ENCODE assay signal across 12 cellular contexts in genomic region chr9:131290039-131290766, GRCh38. TPM values are rescaled to one million over a fixed set of nuclear protein-coding genes. Genes with fewer than 3 reads are reported as not detected.
A peak's percentile ranks its signal among the peaks of the same experiment; 100 is the strongest.
DNase-seq lines count a peak whose midpoint lies in the region; ATAC-seq and TF ChIP-seq lines count a peak whose summit lies in the region.
"Had no signal": no experiment of that assay in that cellular context is flagged by ENCODE, and none has a peak within 500 bp of the region (broad histone marks: within the 10 kb centered on the region; RNA-seq: fewer than 3 reads in every experiment).

No MANE protein-coding gene starts in this region.

- WGBS in adrenal gland, 4 donors, result 44 to 52% (median 47%) methylated on average over 15 to 34 of the region's 34 CpGs; no CpG with 5 or more reads in 1 of the 4 donors
- 36 to 45% (median 39%) methylated on average over 18 to 34 of the region's 34 CpGs for WGBS in heart left ventricle, 4 donors

- no peaks in the 10 kb centered on the region for H3K9me3 ChIP-seq in adrenal gland (replicated peaks in 1 of 3)
- no peaks in the 10 kb centered on the region for H3K9me3 ChIP-seq in heart left ventricle

- H3K9ac ChIP-seq in rectal smooth muscle tissue (ENCODE audit: low read length), result peak overlapping the region; percentile 38

- DNase-seq in BJ (ENCODE audit: low read depth), result no peak
- peak; percentile 49 to 71 (median 62) for DNase-seq in adrenal gland
- peak in 1 of 5 donors; percentile 42 for DNase-seq in heart left ventricle
- DNase-seq in EL, result no peak
- no peak for DNase-seq in NCI-H1105 (lab: John Stamatoyannopoulos, UW)
- DNase-seq in NCI-H446 treated with DMSO at 0.1 percent for 48 hours (lab: John Stamatoyannopoulos, UW), result no peak
- DNase-seq: activated CD4-positive, alpha-beta memory T cell treated with anti-CD3 and anti-CD28 coated beads, Interleukin-2, amount 10 ng/mL, durations not matched to agents 7 days and 5 days; PC-3; stimulated activated CD4-positive, alpha-beta T cell treated with anti-CD3 and anti-CD28 coated beads, Interleukin-4, amount 100 ng/mL, for 1 hour had no signal

- POLR2A ChIA-PET in BJ (lab: Charles Lee), result interaction anchor here (0.6 kb wide), 1 partner anchor 11 kb away, joined by 9 read pairs; no protein-coding TSS in a partner anchor

- peak overlapping the region; percentile 35 for H3K4me3 ChIP-seq in BJ (ENCODE audit: low read depth, low read length)
- H3K4me3 ChIP-seq in adrenal gland, result peak overlapping the region in 2 of 4 donors; percentile 43 to 61
- H3K4me3 ChIP-seq in heart left ventricle, result peak overlapping the region; percentile 57 to 88 (median 62)
- H3K4me3 ChIP-seq in rectal smooth muscle tissue (ENCODE audit: low read length), result peak overlapping the region; percentile 59

- peak overlapping the region; percentile 57 to 94 (median 81) for H3K27ac ChIP-seq in adrenal gland
- peak overlapping the region; percentile 78 to 98 (median 94) for H3K27ac ChIP-seq in heart left ventricle
- peak overlapping the region; percentile 57 for H3K27ac ChIP-seq in rectal smooth muscle tissue (ENCODE audit: low read depth, low read length)

- H3K4me1 ChIP-seq in adrenal gland (replicated peaks in 1 of 2), result peaks cover 6 to 13% of the 10 kb centered on the region in 2 donors
- peaks cover 0 to 74% (median 25%) of the 10 kb centered on the region in 12 donors for H3K4me1 ChIP-seq in heart left ventricle
- peaks cover 7% of the 10 kb centered on the region for H3K4me1 ChIP-seq in rectal smooth muscle tissue (ENCODE audit: control insufficient read depth, insufficient read depth, low read length)

- no peaks in the 10 kb centered on the region for H3K27me3 ChIP-seq in BJ (ENCODE audit: control insufficient read depth, insufficient read depth, low read length)
- H3K27me3 ChIP-seq in adrenal gland, result no peaks in the 10 kb centered on the region
- no peaks in the 10 kb centered on the region for H3K27me3 ChIP-seq in heart left ventricle
- H3K27me3 ChIP-seq in rectal smooth muscle tissue (ENCODE audit: control insufficient read depth, insufficient read depth, low read length), result no peaks in the 10 kb centered on the region

- no peak for TF ChIP-seq CTCF in BJ (IDR thresholded peaks at IDR 0.05; ENCODE audit: insufficient read depth, low read depth, low read length)
- TF ChIP-seq CTCF in adrenal gland (IDR thresholded peaks at IDR 0.05), result no peak
- no peak for TF ChIP-seq CTCF in heart left ventricle (IDR thresholded peaks at IDR 0.05)

- intact Hi-C loops in adrenal gland (cut with DNase I) (no loop called here), heart left ventricle (cut with DNase I) (loop anchor here in 2 of 10 donors (5.0 kb wide), 1 partner anchor 42 kb away; no protein-coding TSS in a partner anchor)

- ATAC-seq in heart left ventricle (peak in 3 of 4 donors; percentile 21 to 25 (median 23)), GM21367 (IDR thresholded peaks at IDR 0.05; ENCODE audit: unreplicated experiment) (no peak)
- ATAC-seq: PC-3 had no signal

- H3K36me3 ChIP-seq in BJ (ENCODE audit: control insufficient read depth, insufficient read depth, low read length) (no peaks in the 10 kb centered on the region), adrenal gland (replicated peaks in 1 of 2) (no peaks in the 10 kb centered on the region), heart left ventricle (peaks cover 0 to 14% (median 0%) of the 10 kb centered on the region in 9 donors), rectal smooth muscle tissue (ENCODE audit: control insufficient read depth, insufficient read depth, low read length) (no peaks in the 10 kb centered on the region)

- TF ChIP-seq POLR2A in adrenal gland (IDR thresholded peaks at IDR 0.05), result no peak
- TF ChIP-seq POLR2A in heart left ventricle (IDR thresholded peaks at IDR 0.05), result no peak

- CTCF ChIA-PET in BJ (lab: Yijun Ruan, JAX), result interaction anchor here (1.0 to 2.0 kb wide), 2 partner anchors 8 to 103 kb away, joined by 3 to 6 read pairs; no protein-coding TSS in a partner anchor

RNA-seq across cellular contexts. Expression of gene PLPP7, which starts 0.7 kb away (rescaled TPM):
- polyA plus RNA-seq in BJ (2011; rRNA removed) (2.5 and 3.9 TPM in 2 replicates), adrenal gland (10 to 100 TPM in 1 of 3 donors, 1 to 10 TPM in 2; 4.8 to 13.2 (median 10.0) TPM), heart left ventricle (100 to 1,000 TPM in 1 of 2 donors, 10 to 100 TPM in 1; 56.1 to 166 TPM)
- 1.4 and 2.4 TPM in 2 replicates for polyA minus RNA-seq in BJ (2011; rRNA and poly(A)+ RNA removed)
- total RNA-seq in adrenal gland (10 to 100 TPM; 11.1 to 31.4 (median 17.9) TPM), heart left ventricle (100 to 1,000 TPM in 6 of 9 donors, 10 to 100 TPM in 3; 78.8 to 293 (median 109) TPM)
- total RNA-seq: activated CD4-positive, alpha-beta memory T cell treated with anti-CD3 and anti-CD28 coated beads, Interleukin-2, amount 10 ng/mL, durations not matched to agents 7 days and 5 days; bronchial epithelial cell; PC-3 had no signal

RNA-seq across cellular contexts. Expression of gene FAM78A, which starts 13.9 kb away (rescaled TPM):
- 0.37 and 1.1 TPM in 2 replicates for polyA plus RNA-seq in BJ (2011; rRNA removed)
- polyA minus RNA-seq in BJ (2011; rRNA and poly(A)+ RNA removed), result 0.10 and 0.85 TPM in 2 replicates
- 10 to 100 TPM in 1 of 8 donors, 1 to 10 TPM in 7; 3.8 to 11.7 (median 6.9) TPM for total RNA-seq in adrenal gland
- polyA plus RNA-seq in adrenal gland, result 1 to 10 TPM; 1.1 to 6.8 (median 2.2) TPM
- total RNA-seq in heart left ventricle, result 10 to 100 TPM; 24.8 to 36.0 (median 33.4) TPM
- polyA plus RNA-seq in heart left ventricle, result 10 to 100 TPM; 13.6 to 37.9 TPM

Comparison
In these comparisons a context has a peak if more than half of its experiments do, and no peak if none do; other contexts are left out.
1. DNase-seq: peak in adrenal gland (7 of 7); none in BJ (single experiment), EL (single experiment), NCI-H1105 (single experiment) and NCI-H446 treated with DMSO at 0.1 percent for 48 hours (single experiment).
2. RNA of gene PLPP7, which starts 0.7 kb away (polyA plus RNA-seq): 56.1 to 166 TPM in heart left ventricle; 4.8 to 13.2 TPM in adrenal gland and 2.5 to 3.9 TPM in BJ; every median in the first group is over 4 times any median in the second.
3. Peak in every context shown above with its lines, with median percentiles within 50 percentile points of each other: H3K27ac ChIP-seq.